In the genomic region with DNA sequence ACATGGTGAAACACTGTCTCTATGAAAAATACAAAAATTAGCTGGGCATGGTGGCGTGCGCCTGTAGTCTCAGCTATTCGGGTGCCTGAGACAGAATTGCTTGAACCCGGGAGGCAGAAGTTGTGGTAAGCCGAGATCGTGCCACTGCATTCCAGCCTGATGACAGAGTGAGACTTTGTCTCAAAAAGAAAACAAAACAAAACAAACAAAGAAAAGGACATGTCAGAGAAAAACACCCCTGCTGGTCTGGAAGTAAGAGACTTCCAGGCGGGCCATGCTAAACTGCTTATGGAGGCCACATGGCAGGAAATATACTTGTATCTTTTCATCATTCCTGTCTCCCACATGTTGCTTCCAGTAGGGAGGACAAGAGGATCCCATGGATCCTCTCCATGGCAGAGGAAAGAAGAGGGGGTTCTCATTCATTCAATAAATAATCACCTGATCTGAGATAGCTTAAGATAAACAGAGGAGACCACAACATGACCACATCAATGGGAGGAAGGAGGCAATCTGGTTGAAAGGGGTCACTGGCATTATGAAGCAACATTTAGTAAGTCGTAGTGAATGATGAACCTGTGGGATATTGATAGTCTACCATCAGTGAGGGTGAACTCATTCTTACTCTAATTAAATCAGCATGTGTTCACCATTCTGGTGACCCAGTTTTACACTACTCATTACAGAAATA, we compare ENCODE assay signal across 19 cellular contexts.
"Had no signal": no experiment of that assay in that cellular context is flagged by ENCODE, and none has a peak within 500 bp of the region (broad histone marks: within the 10 kb centered on the region; RNA-seq: fewer than 3 reads in every experiment).

No MANE protein-coding gene starts in this region.

- H3K4me3 ChIP-seq: colonic mucosa, dorsolateral prefrontal cortex, esophagus squamous epithelium, gastrocnemius medialis, left lung, lung, ovary, prostate gland, tibial artery had no signal

- H3K27ac ChIP-seq: colonic mucosa, dorsolateral prefrontal cortex, esophagus squamous epithelium, gastrocnemius medialis, left lung, ovary, prostate gland, tibial artery had no signal

- ATAC-seq: gastrocnemius medialis, left lung, natural killer cell had no signal

- DNase-seq: activated CD4-positive, alpha-beta memory T cell treated with anti-CD3 and anti-CD28 coated beads for 36 hours; activated CD4-positive, alpha-beta T cell treated with anti-CD3 and anti-CD28 coated beads for 48 hours; activated naive CD4-positive, alpha-beta T cell treated with Interleukin-2 at 50 U/mL for 16 hours; activated naive CD8-positive, alpha-beta T cell treated with anti-CD3 and anti-CD28 coated beads for 36 hours; activated T-cell treated with anti-CD3 and anti-CD28 coated beads, Interleukin-2, amount 50 U/mL, for 48 hours; colonic mucosa; dorsolateral prefrontal cortex; esophagus squamous epithelium; gastrocnemius medialis; hippocampal formation; kidney glomerular epithelial cell; left lung; natural killer cell; ovary; stimulated activated CD4-positive, alpha-beta T cell treated with anti-CD3 and anti-CD28 coated beads, Interleukin-4, amount 100 ng/mL, for 4 hours; substantia nigra; tibial artery had no signal

- H3K9me3 ChIP-seq: colonic mucosa, gastrocnemius medialis, ovary, prostate gland had no signal

- H3K36me3 ChIP-seq: colonic mucosa, esophagus squamous epithelium, gastrocnemius medialis, left lung, ovary, prostate gland, tibial artery had no signal

- H3K27me3 ChIP-seq: colonic mucosa, esophagus squamous epithelium, gastrocnemius medialis, left lung, ovary, tibial artery had no signal

- H3K4me1 ChIP-seq: colonic mucosa, esophagus squamous epithelium, gastrocnemius medialis, left lung, prostate gland, tibial artery had no signal
